In the genomic region with DNA sequence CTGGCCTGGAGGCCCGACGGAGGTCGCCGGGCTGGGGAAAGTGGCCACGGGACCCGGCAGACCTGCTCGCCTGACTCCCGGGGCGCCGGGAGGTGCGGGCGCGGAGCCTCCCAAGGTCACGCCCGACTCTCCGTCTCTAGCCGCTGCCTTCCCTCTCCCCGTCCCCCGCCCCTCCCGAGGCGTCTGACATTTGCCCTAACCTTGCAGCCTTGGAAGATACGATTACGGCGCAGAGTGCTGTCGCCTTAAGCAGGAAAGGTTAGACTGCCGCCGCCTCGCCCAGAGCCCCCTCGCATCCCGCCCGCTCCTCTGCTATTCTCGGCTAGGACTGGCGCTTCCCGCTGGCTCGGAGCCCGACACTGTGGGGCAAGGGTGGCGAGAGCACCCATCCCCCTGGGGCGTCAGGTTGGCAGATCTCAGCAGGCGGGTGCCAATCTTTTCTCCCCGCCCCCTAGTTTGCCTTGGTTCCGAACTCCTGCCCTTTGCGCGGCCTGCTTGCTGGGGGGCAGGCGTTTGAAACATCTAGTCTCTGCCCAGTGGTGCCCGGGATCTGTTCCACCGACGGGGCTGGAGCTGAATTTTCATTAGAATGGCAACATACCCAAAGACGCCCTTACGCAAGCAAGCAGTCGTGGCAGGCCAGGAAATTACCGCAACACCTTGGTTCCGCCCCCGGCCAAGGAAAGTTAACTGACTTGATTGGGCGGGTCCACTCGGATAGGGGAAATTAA, we compare ENCODE assay signal across 8 cellular contexts. TPM values are rescaled to one million over a fixed set of nuclear protein-coding genes. Genes with fewer than 3 reads are reported as not detected.
DNase-seq lines count a peak whose midpoint lies in the region; ATAC-seq and TF ChIP-seq lines count a peak whose summit lies in the region.

No MANE protein-coding gene starts in this region.

- peak in 2 of 4 donors; percentile 33 to 53 for TF ChIP-seq POLR2A in upper lobe of left lung (IDR thresholded peaks at IDR 0.05)

- H3K79me2 ChIP-seq in parathyroid adenoma: no peaks in the 10 kb centered on the region

- no peak for TF ChIP-seq EP300 in upper lobe of left lung (IDR thresholded peaks at IDR 0.05)

- peak overlapping the region; percentile 96 for H3K4me3 Mint-ChIP-seq in activated naive CD4-positive, alpha-beta T cell treated with anti-CD3 and anti-CD28 coated beads for 36 hours

- H3K27me3 Mint-ChIP-seq in activated naive CD4-positive, alpha-beta T cell treated with anti-CD3 and anti-CD28 coated beads for 36 hours (ENCODE audit: low read depth): no peaks in the 10 kb centered on the region

- H3K4me3 ChIP-seq in SJCRH30: peak overlapping the region; percentile 86
- peak overlapping the region; percentile 93 for H3K4me3 ChIP-seq in parathyroid adenoma (ENCODE audit: low read depth, low read length)
- H3K4me3 ChIP-seq in upper lobe of left lung: peak overlapping the region; percentile 75 to 91 (median 90)

- H3K4me2 ChIP-seq in parathyroid adenoma (ENCODE audit: low read length): peak overlapping the region; percentile 94

- H3K36me3 Mint-ChIP-seq in activated naive CD4-positive, alpha-beta T cell treated with anti-CD3 and anti-CD28 coated beads for 36 hours (ENCODE audit: low read depth): peaks cover 2% of the 10 kb centered on the region

- H3K27me3 ChIP-seq in SJCRH30: no peaks in the 10 kb centered on the region
- H3K27me3 ChIP-seq in parathyroid adenoma (ENCODE audit: control insufficient read depth, insufficient read depth, low read length): no peaks in the 10 kb centered on the region
- H3K27me3 ChIP-seq in upper lobe of left lung: no peaks in the 10 kb centered on the region

- H3K27ac Mint-ChIP-seq in activated naive CD4-positive, alpha-beta T cell treated with anti-CD3 and anti-CD28 coated beads for 36 hours: peak overlapping the region; percentile 99

- ATAC-seq in GM21367 (IDR thresholded peaks at IDR 0.05; ENCODE audit: unreplicated experiment) (peak; percentile 42), upper lobe of left lung (ENCODE audit: low FRiP score in 2 of 2) (peak; percentile 78 to 83)

- intact Hi-C loops in activated naive CD4-positive, alpha-beta T cell treated with anti-CD3 and anti-CD28 coated beads for 36 hours (cut with micrococcal nuclease): loop anchor here (1.0 to 2.0 kb wide), 6 partner anchors 19 to 810 kb away; partner anchors contain the start of genes ALG6, ATG4C, EFCAB7 and FOXD3
- intact Hi-C loops in head of caudate nucleus (cut with DNase I): no loop called here

- CTCF ChIA-PET in activated naive CD4-positive, alpha-beta T cell treated with anti-CD3 and anti-CD28 coated beads for 36 hours (lab: Charles Lee): interaction anchor here (1.5 kb wide), 1 partner anchor 18 kb away, joined by 6 read pairs; no protein-coding TSS in a partner anchor

- H3K27ac ChIP-seq in SJCRH30 (peak overlapping the region; percentile 63), parathyroid adenoma (peak overlapping the region; percentile 91), upper lobe of left lung (peak overlapping the region; percentile 92 to 98 (median 95))

- peak; percentile 39 for DNase-seq in COR-L47 (lab: John Stamatoyannopoulos, UW)
- peak; percentile 54 for DNase-seq in HS-27A (ENCODE audit: low read depth)
- DNase-seq in SJCRH30: peak; percentile 58 to 61
- peak; percentile 92 for DNase-seq in activated naive CD4-positive, alpha-beta T cell treated with anti-CD3 and anti-CD28 coated beads for 36 hours
- peak; percentile 46 to 89 (median 66) for DNase-seq in head of caudate nucleus
- DNase-seq in upper lobe of left lung: peak; percentile 87 to 92

- no peaks in the 10 kb centered on the region for H3K9me3 Mint-ChIP-seq in activated naive CD4-positive, alpha-beta T cell treated with anti-CD3 and anti-CD28 coated beads for 36 hours

- 8 to 29% methylated on average over 9 to 41 of the region's 55 CpGs for WGBS in upper lobe of left lung, 2 donors

- no peaks in the 10 kb centered on the region for H3K36me3 ChIP-seq in SJCRH30
- H3K36me3 ChIP-seq in parathyroid adenoma (ENCODE audit: control insufficient read depth, insufficient read depth, low read length): no peaks in the 10 kb centered on the region
- no peaks in the 10 kb centered on the region for H3K36me3 ChIP-seq in upper lobe of left lung

- H3K9ac ChIP-seq in parathyroid adenoma: peak overlapping the region; percentile 76

- H3K9me3 ChIP-seq in SJCRH30 (replicated peaks) (no peaks in the 10 kb centered on the region), parathyroid adenoma (ENCODE audit: control insufficient read depth, low read length) (no peaks in the 10 kb centered on the region), upper lobe of left lung (no peaks in the 10 kb centered on the region)

- peak overlapping the region; percentile 95 for H2AFZ ChIP-seq in parathyroid adenoma

- peaks cover 22% of the 10 kb centered on the region for H3K4me1 Mint-ChIP-seq in activated naive CD4-positive, alpha-beta T cell treated with anti-CD3 and anti-CD28 coated beads for 36 hours (ENCODE audit: low read depth)

- H3K4me1 ChIP-seq in SJCRH30 (no peaks in the 10 kb centered on the region), parathyroid adenoma (no peaks in the 10 kb centered on the region), upper lobe of left lung (peaks cover 3 to 12% (median 4%) of the 10 kb centered on the region in 4 donors)

- TF ChIP-seq CTCF in parathyroid adenoma (IDR thresholded peaks at IDR 0.05): no peak
- TF ChIP-seq CTCF in upper lobe of left lung (IDR thresholded peaks at IDR 0.05): no peak

RNA-seq across cellular contexts. Expression of gene PGM1, which starts 0.8 kb away (rescaled TPM):
- total RNA-seq in SJCRH30 (2014; rRNA removed; shearing (Covaris generic)): 91.1 and 97.1 TPM in 2 replicates
- 10 to 100 TPM; 25.3 to 27.5 TPM for total RNA-seq in activated naive CD4-positive, alpha-beta T cell treated with anti-CD3 and anti-CD28 coated beads for 36 hours
- total RNA-seq in upper lobe of left lung: 100 to 1,000 TPM in 1 of 6 donors, 10 to 100 TPM in 5; 25.1 to 101 (median 61.3) TPM

Comparison
In these comparisons a context has a peak if more than half of its experiments do, and no peak if none do; other contexts are left out.
1. Peak in every context shown above with its lines: DNase-seq, ATAC-seq, H3K4me3 ChIP-seq and H3K27ac ChIP-seq.
2. DNase-seq: peak in every context shown above with its lines; median percentile 92 in activated naive CD4-positive, alpha-beta T cell treated with anti-CD3 and anti-CD28 coated beads for 36 hours; 90 in upper lobe of left lung; 66 in head of caudate nucleus; 60 in SJCRH30; 54 in HS-27A; 39 in COR-L47.